Comparison of ENCODE assay signal across 8 cellular contexts in genomic region chr16:53098526-53099317, GRCh38. TPM values are rescaled to one million over a fixed set of nuclear protein-coding genes. Genes with fewer than 3 reads are reported as not detected.
DNase-seq lines count a peak whose midpoint lies in the region; ATAC-seq and TF ChIP-seq lines count a peak whose summit lies in the region.

No MANE protein-coding gene starts in this region.

- H3K9me3 ChIP-seq in iPS-18a (ENCODE audit: control insufficient read depth, low read depth, low read length): no peaks in the 10 kb centered on the region
- no peaks in the 10 kb centered on the region for H3K9me3 ChIP-seq in gastrocnemius medialis

- H3K79me2 ChIP-seq in GM23338 (replicated peaks; ENCODE audit: insufficient read depth): peaks cover 31% of the 10 kb centered on the region

- peaks cover 37% of the 10 kb centered on the region for H3K4me1 ChIP-seq in GM23338 (ENCODE audit: insufficient read depth)
- H3K4me1 ChIP-seq in iPS-18a (ENCODE audit: control insufficient read depth, low read depth, low read length): peaks cover 34% of the 10 kb centered on the region
- H3K4me1 ChIP-seq in gastrocnemius medialis: peaks cover 53% of the 10 kb centered on the region in 2 donors

- 0 out of 2 replicates have a peak overlapping the region, but pooled peaks have one; percentile 3 for H2AFZ ChIP-seq in GM23338

- H3K4me3 Mint-ChIP-seq in GM23338: peak overlapping the region; percentile 63
- peak overlapping the region; percentile 87 for H3K4me3 Mint-ChIP-seq in T-helper 1 cell treated with Interleukin-12 subunit alpha and Interleukin-12 subunit beta and Interleukin-4 antibody, amounts not matched to agents 30 μg/mL and 1 μg/mL, for 36 hours

- no peaks in the 10 kb centered on the region for H3K9me3 Mint-ChIP-seq in GM23338
- no peaks in the 10 kb centered on the region for H3K9me3 Mint-ChIP-seq in T-helper 1 cell treated with Interleukin-12 subunit alpha and Interleukin-12 subunit beta and Interleukin-4 antibody, amounts not matched to agents 30 μg/mL and 1 μg/mL, for 36 hours

- H3K9me2 ChIP-seq in GM23338 (ENCODE audit: insufficient read depth): no peaks in the 10 kb centered on the region

- peaks cover 15% of the 10 kb centered on the region for H3F3A ChIP-seq in GM23338 (replicated peaks; ENCODE audit: low read depth)

- DNase-seq in GM06990 (ENCODE audit: extremely low read depth, insufficient read length) (peak; percentile 81), GM23338 (ENCODE audit: low spot score) (peak; percentile 55), LHCN-M2 (ENCODE audit: low read depth) (peak; percentile 97), astrocyte of the spinal cord (ENCODE audit: low read depth, low spot score) (peak; percentile 97), gastrocnemius medialis (peak; percentile 86 to 97), G401 (ENCODE audit: low spot score) (no peak)

- H3K27me3 Mint-ChIP-seq in GM23338 (ENCODE audit: insufficient read depth, low read depth, poor library complexity): peaks cover 5% of the 10 kb centered on the region
- no peaks in the 10 kb centered on the region for H3K27me3 Mint-ChIP-seq in T-helper 1 cell treated with Interleukin-12 subunit alpha and Interleukin-12 subunit beta and Interleukin-4 antibody, amounts not matched to agents 30 μg/mL and 1 μg/mL, for 36 hours (ENCODE audit: low read depth)

- no peak for TF ChIP-seq CTCF in GM06990 (IDR thresholded peaks at IDR 0.05; ENCODE audit: insufficient read depth, low read length, poor library complexity, severe bottlenecking)
- no peak for TF ChIP-seq CTCF in GM23338 (conservative IDR thresholded peaks at IDR 0.05; ENCODE audit: low read depth in 2 of 2)
- no peak for TF ChIP-seq CTCF in astrocyte of the spinal cord (IDR thresholded peaks at IDR 0.05; ENCODE audit: low read depth, low read length)
- no peak for TF ChIP-seq CTCF in gastrocnemius medialis (IDR thresholded peaks at IDR 0.05 in 4 of 5, conservative IDR thresholded peaks at IDR 0.05 in 1 of 5)

- TF ChIP-seq POLR2A in gastrocnemius medialis (IDR thresholded peaks at IDR 0.05): peak; percentile 55 to 61

- ATAC-seq in GM23338 (peak; percentile 61), gastrocnemius medialis (peak; percentile 74 to 78)

- H3K27ac Mint-ChIP-seq in GM23338: peak overlapping the region; percentile 86
- H3K27ac Mint-ChIP-seq in T-helper 1 cell treated with Interleukin-12 subunit alpha and Interleukin-12 subunit beta and Interleukin-4 antibody, amounts not matched to agents 30 μg/mL and 1 μg/mL, for 36 hours: peak overlapping the region; percentile 93

- H3K4me3 ChIP-seq in GM06990 (replicated peaks; ENCODE audit: low read depth, low read length): peak overlapping the region; percentile 64
- H3K4me3 ChIP-seq in GM23338: peak overlapping the region; percentile 55
- peak overlapping the region; percentile 41 for H3K4me3 ChIP-seq in astrocyte of the spinal cord (ENCODE audit: low read depth, low read length)
- peak overlapping the region; percentile 58 for H3K4me3 ChIP-seq in iPS-18a (ENCODE audit: low read length)
- peak overlapping the region; percentile 51 to 60 (median 54) for H3K4me3 ChIP-seq in gastrocnemius medialis

- H3K27ac ChIP-seq in GM23338 (ENCODE audit: low read depth) (peak overlapping the region; percentile 96), iPS-18a (ENCODE audit: low read length) (peak overlapping the region; percentile 91), gastrocnemius medialis (peak overlapping the region; percentile 94 to 96 (median 95))

- H3K9ac ChIP-seq in iPS-18a (ENCODE audit: low read length): peak overlapping the region; percentile 41

- in situ Hi-C loops in astrocyte of the spinal cord (cut with HindIII; ENCODE audit: low sequenced_read_pairs): no loop called here
- in situ Hi-C loops in gastrocnemius medialis (cut with MboI; ENCODE audit: low sequenced_read_pairs in 4 of 4): no loop called here
- in situ Hi-C loops in G401 (cut with HindIII; ENCODE audit: low sequenced_read_pairs): no loop called here

- peak overlapping the region; percentile 77 for H3K4me2 ChIP-seq in GM23338

- H3K27me3 ChIP-seq in GM06990 (replicated peaks; ENCODE audit: control insufficient read depth, insufficient read depth, low read length): no peaks in the 10 kb centered on the region
- H3K27me3 ChIP-seq in GM23338 (ENCODE audit: insufficient read depth): no peaks in the 10 kb centered on the region
- H3K27me3 ChIP-seq in iPS-18a (ENCODE audit: control insufficient read depth, insufficient read depth, low read length): no peaks in the 10 kb centered on the region
- no peaks in the 10 kb centered on the region for H3K27me3 ChIP-seq in gastrocnemius medialis

- peaks cover 1% of the 10 kb centered on the region; the same call in 1 of the 2 replicates for H3K36me3 ChIP-seq in GM06990 (ENCODE audit: control insufficient read depth, insufficient read depth, low read length)
- H3K36me3 ChIP-seq in GM23338 (ENCODE audit: insufficient read depth): no peaks in the 10 kb centered on the region
- no peaks in the 10 kb centered on the region for H3K36me3 ChIP-seq in iPS-18a (ENCODE audit: control insufficient read depth, low read depth, low read length)
- H3K36me3 ChIP-seq in gastrocnemius medialis: no peaks in the 10 kb centered on the region

- intact Hi-C loops in gastrocnemius medialis (cut with DNase I; ENCODE audit: low total_unique reads): loop anchor here (1.0 to 10.0 kb wide), 4 partner anchors 7 to 406 kb away; partner anchors contain the start of genes AKTIP and CHD9

- H4K20me1 ChIP-seq in GM23338 (replicated peaks; ENCODE audit: insufficient read depth): no peaks in the 10 kb centered on the region

- peaks cover 33% of the 10 kb centered on the region for H3K4me1 Mint-ChIP-seq in GM23338
- peaks cover 28% of the 10 kb centered on the region for H3K4me1 Mint-ChIP-seq in T-helper 1 cell treated with Interleukin-12 subunit alpha and Interleukin-12 subunit beta and Interleukin-4 antibody, amounts not matched to agents 30 μg/mL and 1 μg/mL, for 36 hours (ENCODE audit: low read depth)

- H3K36me3 Mint-ChIP-seq in GM23338 (ENCODE audit: low read depth): peaks cover 3% of the 10 kb centered on the region; the same call in 1 of the 3 replicates
- no peaks in the 10 kb centered on the region for H3K36me3 Mint-ChIP-seq in T-helper 1 cell treated with Interleukin-12 subunit alpha and Interleukin-12 subunit beta and Interleukin-4 antibody, amounts not matched to agents 30 μg/mL and 1 μg/mL, for 36 hours (ENCODE audit: low read depth)

TF ChIP-seq in GM23338, 12 proteins besides CTCF, POLR2A, EP300 and RAD21:
- TF ChIP-seq EZH2 (IDR thresholded peaks at IDR 0.05; ENCODE audit: low read depth, unreplicated experiment) (no peak), NANOG (IDR thresholded peaks at IDR 0.05; ENCODE audit: borderline replicate concordance) (peak; percentile 34; the same call in 1 of the 2 replicates)

RNA-seq across cellular contexts. Expression of gene CHD9, which starts 43.9 kb away (rescaled TPM):
- total RNA-seq in GM23338 (2014; rRNA removed; shearing (Covaris generic)): 18.8 and 21.9 TPM in 2 replicates
- polyA plus RNA-seq in GM23338 (2016; fragmentation: Nextera tagmentation; extraction: Ambion mirVana): 32.4 and 46.6 TPM in 2 replicates
- total RNA-seq in LHCN-M2 (2014; rRNA removed) (39.8 and 41.4 TPM in 2 replicates), gastrocnemius medialis (10 to 100 TPM; 24.5 to 84.0 (median 48.2) TPM)
- polyA plus RNA-seq in LHCN-M2 (2012): 5.9 TPM
- total RNA-seq in G401 (2014; rRNA removed; shearing (Covaris generic)): 18.3 and 31.1 TPM in 2 replicates

RNA-seq across cellular contexts. Expression of gene CHD9NB, which starts 46.0 kb away (rescaled TPM):
- 4.2 and 4.5 TPM in 2 replicates for total RNA-seq in GM23338 (2014; rRNA removed; shearing (Covaris generic))
- 1.5 and 1.7 TPM in 2 replicates for polyA plus RNA-seq in GM23338 (2016; fragmentation: Nextera tagmentation; extraction: Ambion mirVana)
- total RNA-seq in LHCN-M2 (2014; rRNA removed) (1.7 and 1.8 TPM in 2 replicates), gastrocnemius medialis (under 1 TPM in 2 of 4 donors, not detected in 2; 0.13 to 0.72 TPM)
- 2.4 TPM for polyA plus RNA-seq in LHCN-M2 (2012)
- 43.5 and 58.1 TPM in 2 replicates for total RNA-seq in G401 (2014; rRNA removed; shearing (Covaris generic))
